ENCODE assay signal across 31 cellular contexts in the genomic region with DNA sequence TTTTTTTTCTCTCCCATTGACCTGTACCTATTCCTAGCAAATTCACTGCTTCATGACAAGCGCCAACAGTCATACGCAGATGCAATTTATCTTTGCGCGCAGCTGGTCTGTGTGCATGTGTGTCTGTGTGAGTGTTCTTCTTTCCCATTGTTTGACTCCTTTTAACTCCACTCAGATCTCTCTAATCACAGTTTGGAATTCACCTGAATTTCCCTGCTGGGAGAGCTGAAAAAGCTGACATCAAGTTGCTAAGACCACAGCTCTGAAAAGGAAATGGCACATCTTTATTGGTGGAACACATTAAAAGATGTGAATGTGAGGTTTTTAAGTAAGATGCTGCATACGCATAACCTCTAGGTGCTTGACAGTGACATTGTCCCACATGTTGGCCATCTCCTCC.
DNase-seq lines count a peak whose midpoint lies in the region; ATAC-seq and TF ChIP-seq lines count a peak whose summit lies in the region.
"Had no signal": no experiment of that assay in that cellular context is flagged by ENCODE, and none has a peak within 500 bp of the region (broad histone marks: within the 10 kb centered on the region; RNA-seq: fewer than 3 reads in every experiment).

No MANE protein-coding gene starts in this region.

- H3K4ac ChIP-seq in mesendoderm (ENCODE audit: low read depth, low read length) = no peak overlapping the region

- no peaks in the 10 kb centered on the region for H3K9me3 ChIP-seq in smooth muscle cell (replicated peaks; ENCODE audit: low read depth)
- H3K9me3 ChIP-seq: gastrocnemius medialis, left lung had no signal

- H3K79me2 ChIP-seq in mesendoderm (ENCODE audit: control insufficient read depth, insufficient read depth, low read length) (no peaks in the 10 kb centered on the region), smooth muscle cell (ENCODE audit: low read depth) (peaks cover 33% of the 10 kb centered on the region)

- H3K18ac ChIP-seq in mesendoderm (ENCODE audit: low read length) = no peak overlapping the region

- POLR2A ChIA-PET in WTC11 (lab: Charles Lee) = no interaction called here

- H2BK5ac ChIP-seq in mesendoderm (ENCODE audit: low read length) = no peak overlapping the region

- peak; percentile 43 for ATAC-seq in stimulated activated naive CD8-positive, alpha-beta T cell treated with anti-CD3 and anti-CD28 coated beads, Interleukin-15, amount 100 ng/mL, for 72 hours
- ATAC-seq in stimulated activated naive CD8-positive, alpha-beta T cell treated with anti-CD3 and anti-CD28 coated beads, Interleukin-15, Interleukin-2, amounts not matched to agents 100 U/mL and 50 U/mL, for 24 hours = no peak
- peak; percentile 27 for ATAC-seq in WTC11
- no peak for ATAC-seq in esophagus mucosa
- ATAC-seq in activated T-helper 17 cell treated with anti-CD3 and anti-CD28 coated beads, Interleukin-2, amount 50 U/mL, for 72 hours (replicated peaks) = no peak
- no peak for ATAC-seq in GM19397 (IDR thresholded peaks at IDR 0.05; ENCODE audit: unreplicated experiment)
- ATAC-seq: activated CD8-positive, alpha-beta memory T cell treated with anti-CD3 and anti-CD28 coated beads, Interleukin-2, amount 10 ng/mL, durations not matched to agents 7 days and 5 days; gastrocnemius medialis; left lung; Panc1; sciatic nerve; stimulated activated naive B cell treated with anti-CD40 and anti-IgM and Interleukin-4, amounts not matched to agents 10 μg/mL and 1 μg/mL and 100 μg/mL, for 72 hours had no signal

- H3K36me3 ChIP-seq in mesendoderm (ENCODE audit: control insufficient read depth, insufficient read depth, low read length) (no peaks in the 10 kb centered on the region), smooth muscle cell (ENCODE audit: low read depth) (no peaks in the 10 kb centered on the region)
- H3K36me3 ChIP-seq: gastrocnemius medialis, left lung, WERI-Rb-1 had no signal

- H3K23ac ChIP-seq in mesendoderm (ENCODE audit: low read length) = no peak overlapping the region

- no peaks in the 10 kb centered on the region for H3K9me3 Mint-ChIP-seq in stimulated activated naive CD8-positive, alpha-beta T cell treated with anti-CD3 and anti-CD28 coated beads, Interleukin-15, amount 100 ng/mL, for 72 hours
- no peaks in the 10 kb centered on the region for H3K9me3 Mint-ChIP-seq in WTC11
- no peaks in the 10 kb centered on the region for H3K9me3 Mint-ChIP-seq in activated T-helper 17 cell treated with anti-CD3 and anti-CD28 coated beads, Interleukin-2, amount 50 U/mL, for 72 hours
- H3K9me3 Mint-ChIP-seq: activated naive CD8-positive, alpha-beta T cell treated with anti-CD3 and anti-CD28 coated beads, Interleukin-2, amount 10 ng/mL, durations not matched to agents 7 days and 5 days; central memory CD8-positive, alpha-beta T cell; dendritic cell treated with granulocyte-macrophage colony-stimulating factor and Interleukin-4, amounts not matched to agents 40 ng/mL and 50 ng/mL, for 4 days; neural crest cell; stimulated activated naive B cell treated with anti-CD40 and anti-IgM and Interleukin-4, amounts not matched to agents 10 μg/mL and 1 μg/mL and 100 μg/mL, for 72 hours had no signal

- H3K4me2 ChIP-seq in mesendoderm (ENCODE audit: low read length) (no peak overlapping the region), smooth muscle cell (no peak overlapping the region)

- H4K20me1 ChIP-seq in smooth muscle cell (ENCODE audit: low read depth) = no peaks in the 10 kb centered on the region

- no peak overlapping the region for H2BK15ac ChIP-seq in mesendoderm (replicated peaks; ENCODE audit: low read depth)

- no peak for TF ChIP-seq CTCF in WTC11 (IDR thresholded peaks at IDR 0.05)
- no peak for TF ChIP-seq CTCF in smooth muscle cell (IDR thresholded peaks at IDR 0.05; ENCODE audit: borderline replicate concordance, insufficient read depth, poor library complexity, severe bottlenecking)

- no peak overlapping the region for H2AK5ac ChIP-seq in mesendoderm (ENCODE audit: low read length)

- H3K9ac ChIP-seq in mesendoderm (ENCODE audit: low read length) (no peak overlapping the region), smooth muscle cell (ENCODE audit: low read depth) (no peak overlapping the region)

- no peaks in the 10 kb centered on the region for H3F3A ChIP-seq in smooth muscle cell (ENCODE audit: low read depth)

- H4K8ac ChIP-seq in mesendoderm (ENCODE audit: low read depth, low read length) = no peak overlapping the region

- H3K27me3 ChIP-seq in mesendoderm (ENCODE audit: insufficient read depth, low read length, poor library complexity) (no peaks in the 10 kb centered on the region), smooth muscle cell (ENCODE audit: low read depth) (no peaks in the 10 kb centered on the region)
- H3K27me3 ChIP-seq: gastrocnemius medialis, left lung had no signal

- H4K5ac ChIP-seq in mesendoderm (ENCODE audit: low read length) = no peak overlapping the region

- DNase-seq in stimulated activated naive CD8-positive, alpha-beta T cell treated with anti-CD3 and anti-CD28 coated beads, Interleukin-15, amount 100 ng/mL, for 72 hours = no peak
- no peak for DNase-seq in stimulated activated naive CD8-positive, alpha-beta T cell treated with anti-CD3 and anti-CD28 coated beads, Interleukin-15, Interleukin-2, amounts not matched to agents 100 U/mL and 50 U/mL, for 24 hours
- DNase-seq in WTC11 (ENCODE audit: low spot score) (no peak), mesendoderm (peak; percentile 54), smooth muscle cell (lab: John Stamatoyannopoulos, UW; ENCODE audit: unreplicated experiment) (no peak)
- DNase-seq: ACHN; activated CD4-positive, alpha-beta T cell treated with anti-CD3 and anti-CD28 coated beads, Interleukin-2, amount 50 U/mL, for 1 hour; activated CD8-positive, alpha-beta memory T cell treated with anti-CD3 and anti-CD28 coated beads, Interleukin-2, amount 10 ng/mL, durations not matched to agents 7 days and 5 days; activated naive CD8-positive, alpha-beta T cell treated with anti-CD3 and anti-CD28 coated beads, Interleukin-2, amount 10 ng/mL, durations not matched to agents 7 days and 5 days; DMS53; gastrocnemius medialis; GF-D8; hippocampal formation; IMR-90; left lung; midbrain; NCI-H1092 treated with DMSO at 0.1 percent for 48 hours; NCI-H187; NCI-H526 treated with DMSO at 0.1 percent for 48 hours; posterior cingulate gyrus; SHP77; stimulated activated naive B cell treated with anti-CD40 and anti-IgM and Interleukin-4, amounts not matched to agents 10 μg/mL and 1 μg/mL and 100 μg/mL, for 72 hours; WERI-Rb-1 had no signal

- CTCF ChIA-PET in WTC11 (lab: Charles Lee) = interaction anchor here (0.6 to 1.0 kb wide), 3 partner anchors 44 to 232 kb away, joined by 3 read pairs; partner anchors contain the start of gene MAML2

- H3K79me1 ChIP-seq in mesendoderm (ENCODE audit: low read length) = no peaks in the 10 kb centered on the region

- no peak overlapping the region for H2AFZ ChIP-seq in smooth muscle cell (ENCODE audit: low read depth)

- peak overlapping the region in 1 of 2 donors; percentile 5 for H3K4me3 Mint-ChIP-seq in stimulated activated naive CD8-positive, alpha-beta T cell treated with anti-CD3 and anti-CD28 coated beads, Interleukin-15, amount 100 ng/mL, for 72 hours
- no peak overlapping the region for H3K4me3 Mint-ChIP-seq in WTC11
- H3K4me3 Mint-ChIP-seq in activated T-helper 17 cell treated with anti-CD3 and anti-CD28 coated beads, Interleukin-2, amount 50 U/mL, for 72 hours = no peak overlapping the region
- H3K4me3 Mint-ChIP-seq: activated CD8-positive, alpha-beta memory T cell treated with anti-CD3 and anti-CD28 coated beads, Interleukin-2, amount 10 ng/mL, durations not matched to agents 7 days and 5 days; activated naive CD8-positive, alpha-beta T cell treated with anti-CD3 and anti-CD28 coated beads, Interleukin-2, amount 10 ng/mL, durations not matched to agents 7 days and 5 days; central memory CD8-positive, alpha-beta T cell; dendritic cell treated with granulocyte-macrophage colony-stimulating factor and Interleukin-4, amounts not matched to agents 40 ng/mL and 50 ng/mL, for 4 days; neural crest cell; stimulated activated naive B cell treated with anti-CD40 and anti-IgM and Interleukin-4, amounts not matched to agents 10 μg/mL and 1 μg/mL and 100 μg/mL, for 72 hours had no signal

- no peak overlapping the region for H2BK120ac ChIP-seq in mesendoderm (ENCODE audit: low read depth, low read length)

- H3K4me3 ChIP-seq in mesendoderm (ENCODE audit: low read length) = no peak overlapping the region
- no peak overlapping the region for H3K4me3 ChIP-seq in smooth muscle cell
- H3K4me3 ChIP-seq: gastrocnemius medialis, left lung had no signal

- H3K56ac ChIP-seq in mesendoderm (ENCODE audit: low read length) = no peak overlapping the region

- no peak overlapping the region for H3K27ac ChIP-seq in mesendoderm (ENCODE audit: low read depth, low read length)
- peak overlapping the region; percentile 53 for H3K27ac ChIP-seq in smooth muscle cell (ENCODE audit: low read depth)
- H3K27ac ChIP-seq: gastrocnemius medialis, WERI-Rb-1 had no signal

- WGBS in mesendoderm (ENCODE audit: extremely low coverage, insufficient coverage, low lambda C conversion rate) = no CpG with 5 or more reads among the region's 5 CpGs
- 82% methylated on average over 5 of the region's 5 CpGs for WGBS in smooth muscle cell (ENCODE audit: low lambda C conversion rate)

- no peaks in the 10 kb centered on the region for H3K27me3 Mint-ChIP-seq in stimulated activated naive CD8-positive, alpha-beta T cell treated with anti-CD3 and anti-CD28 coated beads, Interleukin-15, amount 100 ng/mL, for 72 hours
- H3K27me3 Mint-ChIP-seq in WTC11 (ENCODE audit: low read depth) = no peaks in the 10 kb centered on the region
- H3K27me3 Mint-ChIP-seq in activated T-helper 17 cell treated with anti-CD3 and anti-CD28 coated beads, Interleukin-2, amount 50 U/mL, for 72 hours = no peaks in the 10 kb centered on the region
- H3K27me3 Mint-ChIP-seq: activated CD8-positive, alpha-beta memory T cell treated with anti-CD3 and anti-CD28 coated beads, Interleukin-2, amount 10 ng/mL, durations not matched to agents 7 days and 5 days; activated naive CD8-positive, alpha-beta T cell treated with anti-CD3 and anti-CD28 coated beads, Interleukin-2, amount 10 ng/mL, durations not matched to agents 7 days and 5 days; central memory CD8-positive, alpha-beta T cell; dendritic cell treated with granulocyte-macrophage colony-stimulating factor and Interleukin-4, amounts not matched to agents 40 ng/mL and 50 ng/mL, for 4 days; stimulated activated naive B cell treated with anti-CD40 and anti-IgM and Interleukin-4, amounts not matched to agents 10 μg/mL and 1 μg/mL and 100 μg/mL, for 72 hours had no signal

- H3K4me1 Mint-ChIP-seq in stimulated activated naive CD8-positive, alpha-beta T cell treated with anti-CD3 and anti-CD28 coated beads, Interleukin-15, amount 100 ng/mL, for 72 hours = peaks cover 62% of the 10 kb centered on the region
- H3K4me1 Mint-ChIP-seq in WTC11 = peaks cover 10% of the 10 kb centered on the region
- peaks cover 28% of the 10 kb centered on the region for H3K4me1 Mint-ChIP-seq in activated T-helper 17 cell treated with anti-CD3 and anti-CD28 coated beads, Interleukin-2, amount 50 U/mL, for 72 hours

- no peaks in the 10 kb centered on the region for H3K36me3 Mint-ChIP-seq in WTC11
- H3K36me3 Mint-ChIP-seq in activated T-helper 17 cell treated with anti-CD3 and anti-CD28 coated beads, Interleukin-2, amount 50 U/mL, for 72 hours (ENCODE audit: low read depth) = peaks cover 20% of the 10 kb centered on the region

- H3K27ac Mint-ChIP-seq in stimulated activated naive CD8-positive, alpha-beta T cell treated with anti-CD3 and anti-CD28 coated beads, Interleukin-15, amount 100 ng/mL, for 72 hours = peak overlapping the region in 1 of 2 donors; percentile 38
- H3K27ac Mint-ChIP-seq in WTC11 = peak overlapping the region; percentile 60; the same call in 1 of the 2 replicates
- no peak overlapping the region for H3K27ac Mint-ChIP-seq in activated T-helper 17 cell treated with anti-CD3 and anti-CD28 coated beads, Interleukin-2, amount 50 U/mL, for 72 hours
- H3K27ac Mint-ChIP-seq: activated CD8-positive, alpha-beta memory T cell treated with anti-CD3 and anti-CD28 coated beads, Interleukin-2, amount 10 ng/mL, durations not matched to agents 7 days and 5 days; activated naive CD8-positive, alpha-beta T cell treated with anti-CD3 and anti-CD28 coated beads, Interleukin-2, amount 10 ng/mL, durations not matched to agents 7 days and 5 days; dendritic cell treated with granulocyte-macrophage colony-stimulating factor and Interleukin-4, amounts not matched to agents 40 ng/mL and 50 ng/mL, for 4 days had no signal

- H3K4me1 ChIP-seq in mesendoderm (ENCODE audit: control insufficient read depth, low read depth, low read length) (peaks cover 6% of the 10 kb centered on the region), smooth muscle cell (ENCODE audit: low read depth) (peaks cover 14% of the 10 kb centered on the region)
- H3K4me1 ChIP-seq: gastrocnemius medialis had no signal

Comparison
In these comparisons a context has a peak if more than half of its experiments do, and no peak if none do; other contexts are left out.
1. ATAC-seq: peak in stimulated activated naive CD8-positive, alpha-beta T cell treated with anti-CD3 and anti-CD28 coated beads, Interleukin-15, amount 100 ng/mL, for 72 hours (single experiment) and WTC11 (single experiment); none in stimulated activated naive CD8-positive, alpha-beta T cell treated with anti-CD3 and anti-CD28 coated beads, Interleukin-15, Interleukin-2, amounts not matched to agents 100 U/mL and 50 U/mL, for 24 hours (single experiment), esophagus mucosa (single experiment), activated T-helper 17 cell treated with anti-CD3 and anti-CD28 coated beads, Interleukin-2, amount 50 U/mL, for 72 hours (single experiment) and GM19397 (single experiment).